Comparison of ENCODE assay signal across 8 cellular contexts in the genomic region with DNA sequence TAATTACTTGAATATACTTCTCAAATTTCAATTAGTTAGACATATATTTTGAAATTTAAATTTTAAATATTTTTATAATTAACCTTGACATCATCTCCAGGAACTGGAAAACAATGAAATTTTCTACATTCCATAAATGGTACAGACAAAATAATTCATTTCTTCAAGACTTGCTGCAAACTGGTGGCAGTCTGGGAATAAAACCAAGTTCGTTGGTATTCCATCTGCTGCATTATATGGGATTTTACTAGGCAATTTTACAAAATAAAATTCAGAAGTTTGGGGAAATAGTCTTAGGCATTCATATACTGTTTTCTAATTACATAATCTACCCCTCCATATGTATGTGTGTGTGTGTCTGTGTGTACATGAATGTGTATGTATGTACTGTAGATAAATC.
"Had no signal": no experiment of that assay in that cellular context is flagged by ENCODE, and none has a peak within 500 bp of the region (broad histone marks: within the 10 kb centered on the region; RNA-seq: fewer than 3 reads in every experiment).

No MANE protein-coding gene starts in this region.

- DNase-seq: GM23248, GOT3, H7, HFFc6, IMR-90 had no signal

- H3K4me3 Mint-ChIP-seq: HFFc6 had no signal

- H3K27ac Mint-ChIP-seq: HFFc6 had no signal

- ATAC-seq: HCT116, K562 had no signal

- FAIRE-seq: HTR-8/SVneo, K562 had no signal
